Comparison of ENCODE assay signal across 1 cellular context in genomic region chr2:157221394-157221988, GRCh38.
TF ChIP-seq lines count a peak whose summit lies in the region.

No MANE protein-coding gene starts in this region.

TF ChIP-seq in K562, 482 proteins besides CTCF, POLR2A, EP300 and RAD21 (continued from another document and continues in another):
- TF ChIP-seq NR2C1 (IDR thresholded peaks at IDR 0.05) = peak; percentile 11; the same call in 1 of the 2 replicates
- peak; percentile 78 for TF ChIP-seq NR2C1 (tag; IDR thresholded peaks at IDR 0.05)
- TF ChIP-seq RHOXF2B (CRISPR knock-in tag; conservative IDR thresholded peaks at IDR 0.05) = 0 out of 2 replicates have a peak, but pooled peaks have one; percentile 23
- TF ChIP-seq CREB3 (tag; conservative IDR thresholded peaks at IDR 0.05; ENCODE audit: low read depth) = peak; percentile 75; the same call in 1 of the 2 replicates
- no peak for TF ChIP-seq FIP1L1 (IDR thresholded peaks at IDR 0.05; ENCODE audit: low read depth, low read length, poor library complexity, severe bottlenecking)
- no peak for TF ChIP-seq FUS (optimal IDR thresholded peaks at IDR 0.05; ENCODE audit: low read depth, low read length)
- peak; percentile 99 for TF ChIP-seq POLR2AphosphoS5 (IDR thresholded peaks at IDR 0.05; ENCODE audit: control insufficient read depth, insufficient read depth, low read depth, low read length)
- TF ChIP-seq ZNF316 (IDR thresholded peaks at IDR 0.05) = 0 out of 2 replicates have a peak, but pooled peaks have one; percentile 1
- peak; percentile 37 for TF ChIP-seq POLR2B (IDR thresholded peaks at IDR 0.05; ENCODE audit: low read depth, partially characterized antibody)
- peak; percentile 33; the same call in 1 of the 2 replicates for TF ChIP-seq ATF3 (IDR thresholded peaks at IDR 0.05)
- TF ChIP-seq ATF3 (CRISPR knock-in tag; conservative IDR thresholded peaks at IDR 0.05) = no peak; the same call in 1 of the 2 replicates
- 0 out of 2 replicates have a peak, but pooled peaks have one; percentile 11 for TF ChIP-seq NFE2 (IDR thresholded peaks at IDR 0.05; ENCODE audit: low read depth)
- TF ChIP-seq CC2D1A (IDR thresholded peaks at IDR 0.05) = peak; percentile 97
- no peak for TF ChIP-seq ZBTB7A (IDR thresholded peaks at IDR 0.05; ENCODE audit: borderline replicate concordance, control insufficient read depth, low read depth, low read length)
- TF ChIP-seq ASH1L (IDR thresholded peaks at IDR 0.05; ENCODE audit: borderline replicate concordance, low read depth, partially characterized antibody) = peak; percentile 50
- TF ChIP-seq ARID3B (CRISPR knock-in tag; IDR thresholded peaks at IDR 0.05; ENCODE audit: borderline replicate concordance) = no peak
- peak; percentile 75 for TF ChIP-seq SMAD1 (IDR thresholded peaks at IDR 0.05; ENCODE audit: low read depth, low read length, partially characterized antibody)
- TF ChIP-seq COPS2 (conservative IDR thresholded peaks at IDR 0.05) = no peak
- peak; percentile 82; the same call in 1 of the 2 replicates for TF ChIP-seq GTF2A2 (tag; IDR thresholded peaks at IDR 0.05)
- TF ChIP-seq CREB1 (IDR thresholded peaks at IDR 0.05) = peak; percentile 72
- peak; percentile 45; the same call in 1 of the 2 replicates for TF ChIP-seq CREB1 (CRISPR knock-in tag; IDR thresholded peaks at IDR 0.05)
- TF ChIP-seq ATF4 (CRISPR knock-in tag; IDR thresholded peaks at IDR 0.05) = 0 out of 2 replicates have a peak, but pooled peaks have one; percentile 11
- TF ChIP-seq BACH1 (tag; IDR thresholded peaks at IDR 0.05) = peak; percentile 65; the same call in 1 of the 2 replicates
- no peak for TF ChIP-seq NR2C2 (CRISPR knock-in tag; IDR thresholded peaks at IDR 0.05)
- TF ChIP-seq NR2C2 (tag; IDR thresholded peaks at IDR 0.05) = peak; percentile 52; the same call in 1 of the 2 replicates
- TF ChIP-seq ZNF592 (IDR thresholded peaks at IDR 0.05) = peak; percentile 97
- TF ChIP-seq RNF2 (IDR thresholded peaks at IDR 0.05) = peak; percentile 96
- TF ChIP-seq E4F1 (CRISPR knock-in tag; IDR thresholded peaks at IDR 0.05; ENCODE audit: borderline replicate concordance) = no peak
- peak; percentile 89 for TF ChIP-seq SOX6 (IDR thresholded peaks at IDR 0.05)
- peak; percentile 72 for TF ChIP-seq DACH1 (IDR thresholded peaks at IDR 0.05; ENCODE audit: partially characterized antibody)
- peak; percentile 56; the same call in 1 of the 2 replicates for TF ChIP-seq MYNN (IDR thresholded peaks at IDR 0.05)
- TF ChIP-seq MYNN (CRISPR knock-in tag; IDR thresholded peaks at IDR 0.05) = no peak
- TF ChIP-seq PATZ1 (CRISPR knock-in tag; IDR thresholded peaks at IDR 0.05; ENCODE audit: borderline replicate concordance) = no peak
- no peak for TF ChIP-seq ZFX (CRISPR knock-in tag; IDR thresholded peaks at IDR 0.05)
- peak; percentile 96 to 99 for TF ChIP-seq ARNT (IDR thresholded peaks at IDR 0.05)
- TF ChIP-seq ADNP (tag; IDR thresholded peaks at IDR 0.05) = no peak
- no peak for TF ChIP-seq HEY1 (CRISPR knock-in tag; IDR thresholded peaks at IDR 0.05; ENCODE audit: borderline replicate concordance)
- TF ChIP-seq MCM7 (IDR thresholded peaks at IDR 0.05) = no peak
- TF ChIP-seq CCNT2 (IDR thresholded peaks at IDR 0.05; ENCODE audit: borderline replicate concordance, extremely low read depth, insufficient read length, low read depth, low read length) = peak; percentile 79
- TF ChIP-seq MEF2D (tag; conservative IDR thresholded peaks at IDR 0.05; ENCODE audit: low read depth) = peak; percentile 79; the same call in 1 of the 2 replicates
- no peak for TF ChIP-seq PPARD (CRISPR knock-in tag; IDR thresholded peaks at IDR 0.05)
- no peak for TF ChIP-seq ZNF586 (CRISPR knock-in tag; conservative IDR thresholded peaks at IDR 0.05)
- peak; percentile 35; the same call in 1 of the 2 replicates for TF ChIP-seq HBP1 (CRISPR knock-in tag; IDR thresholded peaks at IDR 0.05)
- TF ChIP-seq E2F6 (IDR thresholded peaks at IDR 0.05; ENCODE audit: borderline replicate concordance in 1 of 2, extremely low read depth in 1 of 2, insufficient read depth in 1 of 2, insufficient read length in 1 of 2, low read depth in 1 of 2, low read length in 1 of 2, poor library complexity in 1 of 2, severe bottlenecking in 1 of 2) = peak in 1 of 2 experiments; percentile 17
- peak; percentile 89 for TF ChIP-seq NBN (IDR thresholded peaks at IDR 0.05; ENCODE audit: low read depth)
- peak; percentile 78 for TF ChIP-seq NCOA4 (IDR thresholded peaks at IDR 0.05; ENCODE audit: partially characterized antibody)
- TF ChIP-seq SMARCA4 (IDR thresholded peaks at IDR 0.05) = peak; percentile 97
- peak; percentile 98 for TF ChIP-seq GATA2 (CRISPR knock-in tag; IDR thresholded peaks at IDR 0.05)
- peak; percentile 95 for TF ChIP-seq NCOA1 (IDR thresholded peaks at IDR 0.05; ENCODE audit: low read depth)
- no peak for TF ChIP-seq RFX1 (IDR thresholded peaks at IDR 0.05)
- peak; percentile 96 for TF ChIP-seq BRD9 (IDR thresholded peaks at IDR 0.05; ENCODE audit: low read depth, partially characterized antibody)
- peak; percentile 87; the same call in 1 of the 2 replicates for TF ChIP-seq ZEB2 (IDR thresholded peaks at IDR 0.05)
- TF ChIP-seq LCOR (CRISPR knock-in tag; IDR thresholded peaks at IDR 0.05) = peak; percentile 90
- TF ChIP-seq SMAD4 (CRISPR knock-in tag; conservative IDR thresholded peaks at IDR 0.05) = peak; percentile 92
